ENCODE assay signal across 8 cellular contexts in genomic region chr6:41941280-41942044, GRCh38. TPM values are rescaled to one million over a fixed set of nuclear protein-coding genes. Genes with fewer than 3 reads are reported as not detected.
DNase-seq lines count a peak whose midpoint lies in the region; ATAC-seq and TF ChIP-seq lines count a peak whose summit lies in the region.

Gene CCND3 (minus strand): TSS chr6:41941808. CDS start chr6:41941649, 159 bp downstream.

- BruUV-seq in Panc1 (replicated peaks; lab: Mats Ljungman, UMichigan) = no TSS peak

- no peak for TF ChIP-seq RAD21 in Ishikawa (IDR thresholded peaks at IDR 0.05; ENCODE audit: low read depth)

- peak within 1 kb of the TSS; percentile 87 to 96 (median 92) for H3K4me3 Mint-ChIP-seq in naive thymus-derived CD8-positive, alpha-beta T cell
- peak within 1 kb of the TSS; percentile 94 to 98 for H3K4me3 Mint-ChIP-seq in stimulated activated naive B cell treated with anti-CD40 and anti-IgM and Interleukin-4, amounts not matched to agents 10 μg/mL and 1 μg/mL and 100 μg/mL, for 72 hours

- TF ChIP-seq EP300 in Ishikawa (IDR thresholded peaks at IDR 0.05; ENCODE audit: borderline replicate concordance) = no peak

- H3K27me3 ChIP-seq in Panc1 (ENCODE audit: control insufficient read depth, insufficient read depth, low read length) (no peaks in the 10 kb centered on the region), esophagus squamous epithelium (no peaks in the 10 kb centered on the region)

- H3K36me3 ChIP-seq in Panc1 (ENCODE audit: control insufficient read depth, insufficient read depth, low read length) (no peaks in the 10 kb centered on the region), esophagus squamous epithelium (peaks cover 0 to 11% (median 0%) of the 10 kb centered on the region in 3 donors)

- intact Hi-C loops in Panc1 (cut with micrococcal nuclease; ENCODE audit: unreplicated experiment) (no loop called here), esophagus squamous epithelium (cut with DNase I) (no loop called here)

- no peaks in the 10 kb centered on the region for H3K27me3 Mint-ChIP-seq in naive thymus-derived CD8-positive, alpha-beta T cell
- no peaks in the 10 kb centered on the region for H3K27me3 Mint-ChIP-seq in stimulated activated naive B cell treated with anti-CD40 and anti-IgM and Interleukin-4, amounts not matched to agents 10 μg/mL and 1 μg/mL and 100 μg/mL, for 72 hours

- TF ChIP-seq CTCF in Panc1 (IDR thresholded peaks at IDR 0.05) = no peak
- TF ChIP-seq CTCF in esophagus squamous epithelium (IDR thresholded peaks at IDR 0.05) = peak in 1 of 6 experiments; percentile 5

- ATAC-seq in GM21576 (IDR thresholded peaks at IDR 0.05; ENCODE audit: unreplicated experiment) (peak; percentile 90), Panc1 (peak; percentile 97)
- peak; percentile 67 to 71 for ATAC-seq in naive thymus-derived CD8-positive, alpha-beta T cell
- peak; percentile 92 to 94 for ATAC-seq in stimulated activated naive B cell treated with anti-CD40 and anti-IgM and Interleukin-4, amounts not matched to agents 10 μg/mL and 1 μg/mL and 100 μg/mL, for 72 hours (replicated peaks)

- DNase-seq in DMS53 (lab: John Stamatoyannopoulos, UW) (peak; percentile 98), Panc1 (ENCODE audit: low read depth, low spot score) (peak; percentile 48), esophagus squamous epithelium (lab: John Stamatoyannopoulos, UW) (peak; percentile 50)
- DNase-seq in activated T-cell treated with anti-CD3 and anti-CD28 coated beads, Interleukin-2, amount 50 U/mL, for 48 hours = peak; percentile 92 to 95
- DNase-seq in naive thymus-derived CD8-positive, alpha-beta T cell = peak; percentile 66 to 89 (median 77)
- DNase-seq in stimulated activated naive B cell treated with anti-CD40 and anti-IgM and Interleukin-4, amounts not matched to agents 10 μg/mL and 1 μg/mL and 100 μg/mL, for 72 hours = peak; percentile 83

- H3K9me3 ChIP-seq in Panc1 (ENCODE audit: control insufficient read depth, insufficient read depth, low read depth, low read length) (no peaks in the 10 kb centered on the region), esophagus squamous epithelium (no peaks in the 10 kb centered on the region)

- POLR2A ChIA-PET in Panc1 (lab: Charles Lee) = interaction anchor here (0.5 to 1.4 kb wide), 2 partner anchors 12 to 21 kb away, joined by 3 to 4 read pairs; partner anchors contain the start of genes BYSL and MED20
- POLR2A ChIA-PET in naive thymus-derived CD8-positive, alpha-beta T cell (lab: Charles Lee) = interaction anchor here (0.5 to 12.5 kb wide), 8 partner anchors 9 to 105 kb away, joined by 3 to 233 read pairs (median 7); partner anchors contain the start of genes BYSL, MED20 and TAF8

- WGBS in esophagus squamous epithelium, 2 donors = 0 to 1% methylated on average over 2 to 11 of the region's 86 CpGs

- peak within 1 kb of the TSS; percentile 89 to 99 (median 94) for H3K27ac Mint-ChIP-seq in naive thymus-derived CD8-positive, alpha-beta T cell
- peak within 1 kb of the TSS; percentile 90 for H3K27ac Mint-ChIP-seq in stimulated activated naive B cell treated with anti-CD40 and anti-IgM and Interleukin-4, amounts not matched to agents 10 μg/mL and 1 μg/mL and 100 μg/mL, for 72 hours

- peaks cover 25% of the 10 kb centered on the region for H3K4me1 ChIP-seq in Panc1 (ENCODE audit: control insufficient read depth, insufficient read depth, low read length)
- H3K4me1 ChIP-seq in esophagus squamous epithelium = peaks cover 41 to 62% (median 46%) of the 10 kb centered on the region in 3 donors

- H3K36me3 Mint-ChIP-seq in naive thymus-derived CD8-positive, alpha-beta T cell = peaks cover 0 to 18% (median 0%) of the 10 kb centered on the region in 3 donors
- peaks cover 24 to 30% of the 10 kb centered on the region in 2 donors for H3K36me3 Mint-ChIP-seq in stimulated activated naive B cell treated with anti-CD40 and anti-IgM and Interleukin-4, amounts not matched to agents 10 μg/mL and 1 μg/mL and 100 μg/mL, for 72 hours

- in situ Hi-C loops in Panc1 (cut with HindIII; ENCODE audit: low pct_unique_long_range_greater_than_20kb, low sequenced_read_pairs) = no loop called here

- CTCF ChIA-PET in Panc1 (lab: Charles Lee) = interaction anchor here (0.5 to 0.7 kb wide), 3 partner anchors 25 to 338 kb away, joined by 3 to 4 read pairs (median 3); no protein-coding TSS in a partner anchor

- TF ChIP-seq POLR2A in esophagus squamous epithelium (IDR thresholded peaks at IDR 0.05) = peak in 2 of 4 donors; percentile 24 to 41

- peak within 1 kb of the TSS; percentile 83 for H3K27ac ChIP-seq in Panc1 (ENCODE audit: low read length)
- peak within 1 kb of the TSS; percentile 74 to 90 (median 86) for H3K27ac ChIP-seq in esophagus squamous epithelium

- no peaks in the 10 kb centered on the region for H3K9me3 Mint-ChIP-seq in naive thymus-derived CD8-positive, alpha-beta T cell
- H3K9me3 Mint-ChIP-seq in stimulated activated naive B cell treated with anti-CD40 and anti-IgM and Interleukin-4, amounts not matched to agents 10 μg/mL and 1 μg/mL and 100 μg/mL, for 72 hours = no peaks in the 10 kb centered on the region

- peaks cover 43 to 79% (median 75%) of the 10 kb centered on the region in 4 donors for H3K4me1 Mint-ChIP-seq in naive thymus-derived CD8-positive, alpha-beta T cell
- H3K4me1 Mint-ChIP-seq in stimulated activated naive B cell treated with anti-CD40 and anti-IgM and Interleukin-4, amounts not matched to agents 10 μg/mL and 1 μg/mL and 100 μg/mL, for 72 hours = peaks cover 34 to 53% of the 10 kb centered on the region in 2 donors

- H3K4me3 ChIP-seq in Panc1 (ENCODE audit: low read depth in 2 of 2, low read length in 2 of 2) (peak within 1 kb of the TSS; percentile 58 to 90), esophagus squamous epithelium (peak within 1 kb of the TSS; percentile 53 to 93 (median 68))

TF ChIP-seq in Ishikawa, 13 proteins besides CTCF, POLR2A, EP300 and RAD21:
- TF ChIP-seq ZBTB7A (IDR thresholded peaks at IDR 0.05; ENCODE audit: low read depth) (no peak), NFIC (IDR thresholded peaks at IDR 0.05) (no peak), REST (IDR thresholded peaks at IDR 0.05; ENCODE audit: low read depth) (no peak), TAF1 (IDR thresholded peaks at IDR 0.05; ENCODE audit: low read depth) (no peak), YY1 (IDR thresholded peaks at IDR 0.05; ENCODE audit: low read depth) (no peak), CREB1 (IDR thresholded peaks at IDR 0.05; ENCODE audit: low read depth) (no peak), TCF12 (IDR thresholded peaks at IDR 0.05; ENCODE audit: low read depth) (no peak; the same call in 1 of the 2 replicates), TEAD4 (IDR thresholded peaks at IDR 0.05) (peak; percentile 38; the same call in 1 of the 2 replicates), USF1 (IDR thresholded peaks at IDR 0.05) (no peak), FOXM1 (IDR thresholded peaks at IDR 0.05; ENCODE audit: borderline replicate concordance, low read depth) (no peak), EGR1 (IDR thresholded peaks at IDR 0.05) (no peak), CEBPB (IDR thresholded peaks at IDR 0.05) (0 out of 2 replicates have a peak, but pooled peaks have one; percentile 34)
- TF ChIP-seq, protein P1, sequence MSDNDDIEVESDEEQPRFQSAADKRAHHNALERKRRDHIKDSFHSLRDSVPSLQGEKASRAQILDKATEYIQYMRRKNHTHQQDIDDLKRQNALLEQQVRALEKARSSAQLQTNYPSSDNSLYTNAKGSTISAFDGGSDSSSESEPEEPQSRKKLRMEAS (IDR thresholded peaks at IDR 0.05) = peak; percentile 78

RNA-seq across cellular contexts. Expression of gene CCND3, which starts in this region (rescaled TPM):
- total RNA-seq in Panc1 (2021; ENCODE audit: unreplicated experiment) (36.8 TPM), esophagus squamous epithelium (100 to 1,000 TPM in 1 of 4 donors, 10 to 100 TPM in 3; 38.1 to 142 (median 46.5) TPM)
- polyA plus RNA-seq in Panc1 (2012; ENCODE audit: insufficient read length) = 44.2 TPM
- total RNA-seq in naive thymus-derived CD8-positive, alpha-beta T cell = 100 to 1,000 TPM; 282 to 291 TPM
- 100 to 1,000 TPM; 519 to 765 (median 628) TPM for polyA plus RNA-seq in naive thymus-derived CD8-positive, alpha-beta T cell

Comparison
In these comparisons a context has a peak if more than half of its experiments do, and no peak if none do; other contexts are left out.
1. Peak in every context shown above with its lines: DNase-seq, ATAC-seq, H3K4me3 ChIP-seq and H3K27ac ChIP-seq.
2. DNase-seq: peak in every context shown above with its lines; median percentile 98 in DMS53; 94 in activated T-cell treated with anti-CD3 and anti-CD28 coated beads, Interleukin-2, amount 50 U/mL, for 48 hours; 83 in stimulated activated naive B cell treated with anti-CD40 and anti-IgM and Interleukin-4, amounts not matched to agents 10 μg/mL and 1 μg/mL and 100 μg/mL, for 72 hours; 77 in naive thymus-derived CD8-positive, alpha-beta T cell; 50 in esophagus squamous epithelium; 48 in Panc1.